Comparison of ENCODE assay signal across 1 cellular context in the genomic region with DNA sequence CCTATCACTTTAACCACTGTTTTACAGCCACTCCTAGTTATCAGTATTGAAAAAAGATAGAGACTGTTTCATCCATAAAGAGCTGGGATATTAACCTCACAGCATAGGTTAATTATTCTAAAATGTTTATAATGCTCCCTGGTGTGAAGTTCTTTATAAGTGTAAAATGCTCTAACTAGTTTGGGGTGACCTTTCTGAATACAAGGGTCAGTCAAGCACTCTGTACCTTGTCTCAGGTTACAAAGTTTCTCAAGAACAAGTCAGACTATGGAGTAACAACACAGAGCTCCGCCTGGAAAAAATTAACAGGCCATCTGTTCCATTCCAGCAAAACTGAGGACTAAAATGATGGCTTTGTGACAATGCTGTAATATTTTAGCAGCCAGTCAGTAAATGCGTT.
TF ChIP-seq lines count a peak whose summit lies in the region.

No MANE protein-coding gene starts in this region.

TF ChIP-seq in HEK293, 187 proteins besides CTCF, POLR2A, EP300 and RAD21 (continued from another document and continues in another):
- TF ChIP-seq, protein P1, sequence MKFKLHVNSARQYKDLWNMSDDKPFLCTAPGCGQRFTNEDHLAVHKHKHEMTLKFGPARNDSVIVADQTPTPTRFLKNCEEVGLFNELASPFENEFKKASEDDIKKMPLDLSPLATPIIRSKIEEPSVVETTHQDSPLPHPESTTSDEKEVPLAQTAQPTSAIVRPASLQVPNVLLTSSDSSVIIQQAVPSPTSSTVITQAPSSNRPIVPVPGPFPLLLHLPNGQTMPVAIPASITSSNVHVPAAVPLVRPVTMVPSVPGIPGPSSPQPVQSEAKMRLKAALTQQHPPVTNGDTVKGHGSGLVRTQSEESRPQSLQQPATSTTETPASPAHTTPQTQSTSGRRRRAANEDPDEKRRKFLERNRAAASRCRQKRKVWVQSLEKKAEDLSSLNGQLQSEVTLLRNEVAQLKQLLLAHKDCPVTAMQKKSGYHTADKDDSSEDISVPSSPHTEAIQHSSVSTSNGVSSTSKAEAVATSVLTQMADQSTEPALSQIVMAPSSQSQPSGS (tag by site-specific recombination; IDR thresholded peaks at IDR 0.05; ENCODE audit: low read depth): no peak
- no peak for TF ChIP-seq ZNF138 (tag by site-specific recombination; IDR thresholded peaks at IDR 0.05; ENCODE audit: borderline replicate concordance)
- no peak for TF ChIP-seq ZSCAN23 (tag by site-specific recombination; IDR thresholded peaks at IDR 0.05)
- no peak for TF ChIP-seq ZNF670 (tag by site-specific recombination; IDR thresholded peaks at IDR 0.05; ENCODE audit: low read depth)
- TF ChIP-seq SP3 (tag by site-specific recombination; IDR thresholded peaks at IDR 0.05): no peak
- no peak for TF ChIP-seq ZFP41 (tag by site-specific recombination; IDR thresholded peaks at IDR 0.05; ENCODE audit: borderline replicate concordance)
- TF ChIP-seq EGR2 (tag by site-specific recombination; IDR thresholded peaks at IDR 0.05; ENCODE audit: low read depth): no peak
- TF ChIP-seq ZNF292 (tag by site-specific recombination; IDR thresholded peaks at IDR 0.05; ENCODE audit: borderline replicate concordance, low read depth): no peak
- TF ChIP-seq, protein P2, sequence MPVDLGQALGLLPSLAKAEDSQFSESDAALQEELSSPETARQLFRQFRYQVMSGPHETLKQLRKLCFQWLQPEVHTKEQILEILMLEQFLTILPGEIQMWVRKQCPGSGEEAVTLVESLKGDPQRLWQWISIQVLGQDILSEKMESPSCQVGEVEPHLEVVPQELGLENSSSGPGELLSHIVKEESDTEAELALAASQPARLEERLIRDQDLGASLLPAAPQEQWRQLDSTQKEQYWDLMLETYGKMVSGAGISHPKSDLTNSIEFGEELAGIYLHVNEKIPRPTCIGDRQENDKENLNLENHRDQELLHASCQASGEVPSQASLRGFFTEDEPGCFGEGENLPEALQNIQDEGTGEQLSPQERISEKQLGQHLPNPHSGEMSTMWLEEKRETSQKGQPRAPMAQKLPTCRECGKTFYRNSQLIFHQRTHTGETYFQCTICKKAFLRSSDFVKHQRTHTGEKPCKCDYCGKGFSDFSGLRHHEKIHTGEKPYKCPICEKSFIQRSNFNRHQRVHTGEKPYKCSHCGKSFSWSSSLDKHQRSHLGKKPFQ (tag by site-specific recombination; IDR thresholded peaks at IDR 0.05): peak; percentile 92
- TF ChIP-seq ZNF37A (tag by site-specific recombination; IDR thresholded peaks at IDR 0.05): no peak
- TF ChIP-seq HOXD13 (CRISPR knock-in tag; IDR thresholded peaks at IDR 0.05; ENCODE audit: borderline replicate concordance): no peak
- TF ChIP-seq, protein P3, sequence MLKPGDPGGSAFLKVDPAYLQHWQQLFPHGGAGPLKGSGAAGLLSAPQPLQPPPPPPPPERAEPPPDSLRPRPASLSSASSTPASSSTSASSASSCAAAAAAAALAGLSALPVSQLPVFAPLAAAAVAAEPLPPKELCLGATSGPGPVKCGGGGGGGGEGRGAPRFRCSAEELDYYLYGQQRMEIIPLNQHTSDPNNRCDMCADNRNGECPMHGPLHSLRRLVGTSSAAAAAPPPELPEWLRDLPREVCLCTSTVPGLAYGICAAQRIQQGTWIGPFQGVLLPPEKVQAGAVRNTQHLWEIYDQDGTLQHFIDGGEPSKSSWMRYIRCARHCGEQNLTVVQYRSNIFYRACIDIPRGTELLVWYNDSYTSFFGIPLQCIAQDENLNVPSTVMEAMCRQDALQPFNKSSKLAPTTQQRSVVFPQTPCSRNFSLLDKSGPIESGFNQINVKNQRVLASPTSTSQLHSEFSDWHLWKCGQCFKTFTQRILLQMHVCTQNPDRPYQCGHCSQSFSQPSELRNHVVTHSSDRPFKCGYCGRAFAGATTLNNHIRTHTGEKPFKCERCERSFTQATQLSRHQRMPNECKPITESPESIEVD (tag by site-specific recombination; IDR thresholded peaks at IDR 0.05): peak; percentile 94
- TF ChIP-seq ZNF677 (tag by site-specific recombination; IDR thresholded peaks at IDR 0.05): no peak
- TF ChIP-seq, protein P4, sequence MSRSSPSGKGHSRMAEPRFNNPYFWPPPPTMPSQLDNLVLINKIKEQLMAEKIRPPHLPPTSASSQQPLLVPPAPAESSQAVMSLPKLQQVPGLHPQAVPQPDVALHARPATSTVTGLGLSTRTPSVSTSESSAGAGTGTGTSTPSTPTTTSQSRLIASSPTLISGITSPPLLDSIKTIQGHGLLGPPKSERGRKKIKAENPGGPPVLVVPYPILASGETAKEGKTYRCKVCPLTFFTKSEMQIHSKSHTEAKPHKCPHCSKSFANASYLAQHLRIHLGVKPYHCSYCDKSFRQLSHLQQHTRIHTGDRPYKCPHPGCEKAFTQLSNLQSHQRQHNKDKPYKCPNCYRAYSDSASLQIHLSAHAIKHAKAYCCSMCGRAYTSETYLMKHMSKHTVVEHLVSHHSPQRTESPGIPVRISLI (tag by site-specific recombination; IDR thresholded peaks at IDR 0.05): peak; percentile 62; the same call in 1 of the 2 replicates
- no peak for TF ChIP-seq ZNF132 (tag by site-specific recombination; IDR thresholded peaks at IDR 0.05; ENCODE audit: borderline replicate concordance)
- no peak for TF ChIP-seq ZNF792 (tag by site-specific recombination; IDR thresholded peaks at IDR 0.05)
- TF ChIP-seq, protein P5, sequence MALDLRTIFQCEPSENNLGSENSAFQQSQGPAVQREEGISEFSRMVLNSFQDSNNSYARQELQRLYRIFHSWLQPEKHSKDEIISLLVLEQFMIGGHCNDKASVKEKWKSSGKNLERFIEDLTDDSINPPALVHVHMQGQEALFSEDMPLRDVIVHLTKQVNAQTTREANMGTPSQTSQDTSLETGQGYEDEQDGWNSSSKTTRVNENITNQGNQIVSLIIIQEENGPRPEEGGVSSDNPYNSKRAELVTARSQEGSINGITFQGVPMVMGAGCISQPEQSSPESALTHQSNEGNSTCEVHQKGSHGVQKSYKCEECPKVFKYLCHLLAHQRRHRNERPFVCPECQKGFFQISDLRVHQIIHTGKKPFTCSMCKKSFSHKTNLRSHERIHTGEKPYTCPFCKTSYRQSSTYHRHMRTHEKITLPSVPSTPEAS (tag by site-specific recombination; IDR thresholded peaks at IDR 0.05): no peak
- TF ChIP-seq, protein P6, sequence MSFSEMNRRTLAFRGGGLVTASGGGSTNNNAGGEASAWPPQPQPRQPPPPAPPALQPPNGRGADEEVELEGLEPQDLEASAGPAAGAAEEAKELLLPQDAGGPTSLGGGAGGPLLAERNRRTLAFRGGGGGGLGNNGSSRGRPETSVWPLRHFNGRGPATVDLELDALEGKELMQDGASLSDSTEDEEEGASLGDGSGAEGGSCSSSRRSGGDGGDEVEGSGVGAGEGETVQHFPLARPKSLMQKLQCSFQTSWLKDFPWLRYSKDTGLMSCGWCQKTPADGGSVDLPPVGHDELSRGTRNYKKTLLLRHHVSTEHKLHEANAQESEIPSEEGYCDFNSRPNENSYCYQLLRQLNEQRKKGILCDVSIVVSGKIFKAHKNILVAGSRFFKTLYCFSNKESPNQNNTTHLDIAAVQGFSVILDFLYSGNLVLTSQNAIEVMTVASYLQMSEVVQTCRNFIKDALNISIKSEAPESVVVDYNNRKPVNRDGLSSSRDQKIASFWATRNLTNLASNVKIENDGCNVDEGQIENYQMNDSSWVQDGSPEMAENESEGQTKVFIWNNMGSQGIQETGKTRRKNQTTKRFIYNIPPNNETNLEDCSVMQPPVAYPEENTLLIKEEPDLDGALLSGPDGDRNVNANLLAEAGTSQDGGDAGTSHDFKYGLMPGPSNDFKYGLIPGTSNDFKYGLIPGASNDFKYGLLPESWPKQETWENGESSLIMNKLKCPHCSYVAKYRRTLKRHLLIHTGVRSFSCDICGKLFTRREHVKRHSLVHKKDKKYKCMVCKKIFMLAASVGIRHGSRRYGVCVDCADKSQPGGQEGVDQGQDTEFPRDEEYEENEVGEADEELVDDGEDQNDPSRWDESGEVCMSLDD (tag by site-specific recombination; IDR thresholded peaks at IDR 0.05): no peak
- TF ChIP-seq ZNF223 (tag by site-specific recombination; IDR thresholded peaks at IDR 0.05): no peak
- no peak for TF ChIP-seq ZNF157 (tag by site-specific recombination; IDR thresholded peaks at IDR 0.05)
- TF ChIP-seq, protein P7, sequence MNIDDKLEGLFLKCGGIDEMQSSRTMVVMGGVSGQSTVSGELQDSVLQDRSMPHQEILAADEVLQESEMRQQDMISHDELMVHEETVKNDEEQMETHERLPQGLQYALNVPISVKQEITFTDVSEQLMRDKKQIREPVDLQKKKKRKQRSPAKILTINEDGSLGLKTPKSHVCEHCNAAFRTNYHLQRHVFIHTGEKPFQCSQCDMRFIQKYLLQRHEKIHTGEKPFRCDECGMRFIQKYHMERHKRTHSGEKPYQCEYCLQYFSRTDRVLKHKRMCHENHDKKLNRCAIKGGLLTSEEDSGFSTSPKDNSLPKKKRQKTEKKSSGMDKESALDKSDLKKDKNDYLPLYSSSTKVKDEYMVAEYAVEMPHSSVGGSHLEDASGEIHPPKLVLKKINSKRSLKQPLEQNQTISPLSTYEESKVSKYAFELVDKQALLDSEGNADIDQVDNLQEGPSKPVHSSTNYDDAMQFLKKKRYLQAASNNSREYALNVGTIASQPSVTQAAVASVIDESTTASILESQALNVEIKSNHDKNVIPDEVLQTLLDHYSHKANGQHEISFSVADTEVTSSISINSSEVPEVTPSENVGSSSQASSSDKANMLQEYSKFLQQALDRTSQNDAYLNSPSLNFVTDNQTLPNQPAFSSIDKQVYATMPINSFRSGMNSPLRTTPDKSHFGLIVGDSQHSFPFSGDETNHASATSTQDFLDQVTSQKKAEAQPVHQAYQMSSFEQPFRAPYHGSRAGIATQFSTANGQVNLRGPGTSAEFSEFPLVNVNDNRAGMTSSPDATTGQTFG (tag by site-specific recombination; IDR thresholded peaks at IDR 0.05; ENCODE audit: borderline replicate concordance): no peak
- TF ChIP-seq SALL2 (tag by site-specific recombination; IDR thresholded peaks at IDR 0.05; ENCODE audit: borderline replicate concordance): no peak
- no peak for TF ChIP-seq ZNF658 (tag by site-specific recombination; IDR thresholded peaks at IDR 0.05)
- TF ChIP-seq, protein P8, sequence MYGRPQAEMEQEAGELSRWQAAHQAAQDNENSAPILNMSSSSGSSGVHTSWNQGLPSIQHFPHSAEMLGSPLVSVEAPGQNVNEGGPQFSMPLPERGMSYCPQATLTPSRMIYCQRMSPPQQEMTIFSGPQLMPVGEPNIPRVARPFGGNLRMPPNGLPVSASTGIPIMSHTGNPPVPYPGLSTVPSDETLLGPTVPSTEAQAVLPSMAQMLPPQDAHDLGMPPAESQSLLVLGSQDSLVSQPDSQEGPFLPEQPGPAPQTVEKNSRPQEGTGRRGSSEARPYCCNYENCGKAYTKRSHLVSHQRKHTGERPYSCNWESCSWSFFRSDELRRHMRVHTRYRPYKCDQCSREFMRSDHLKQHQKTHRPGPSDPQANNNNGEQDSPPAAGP (tag by site-specific recombination; IDR thresholded peaks at IDR 0.05): no peak
- TF ChIP-seq, protein P9, sequence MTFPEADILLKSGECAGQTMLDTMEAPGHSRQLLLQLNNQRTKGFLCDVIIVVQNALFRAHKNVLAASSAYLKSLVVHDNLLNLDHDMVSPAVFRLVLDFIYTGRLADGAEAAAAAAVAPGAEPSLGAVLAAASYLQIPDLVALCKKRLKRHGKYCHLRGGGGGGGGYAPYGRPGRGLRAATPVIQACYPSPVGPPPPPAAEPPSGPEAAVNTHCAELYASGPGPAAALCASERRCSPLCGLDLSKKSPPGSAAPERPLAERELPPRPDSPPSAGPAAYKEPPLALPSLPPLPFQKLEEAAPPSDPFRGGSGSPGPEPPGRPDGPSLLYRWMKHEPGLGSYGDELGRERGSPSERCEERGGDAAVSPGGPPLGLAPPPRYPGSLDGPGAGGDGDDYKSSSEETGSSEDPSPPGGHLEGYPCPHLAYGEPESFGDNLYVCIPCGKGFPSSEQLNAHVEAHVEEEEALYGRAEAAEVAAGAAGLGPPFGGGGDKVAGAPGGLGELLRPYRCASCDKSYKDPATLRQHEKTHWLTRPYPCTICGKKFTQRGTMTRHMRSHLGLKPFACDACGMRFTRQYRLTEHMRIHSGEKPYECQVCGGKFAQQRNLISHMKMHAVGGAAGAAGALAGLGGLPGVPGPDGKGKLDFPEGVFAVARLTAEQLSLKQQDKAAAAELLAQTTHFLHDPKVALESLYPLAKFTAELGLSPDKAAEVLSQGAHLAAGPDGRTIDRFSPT (tag by site-specific recombination; IDR thresholded peaks at IDR 0.05): peak; percentile 68
- TF ChIP-seq, protein P10, sequence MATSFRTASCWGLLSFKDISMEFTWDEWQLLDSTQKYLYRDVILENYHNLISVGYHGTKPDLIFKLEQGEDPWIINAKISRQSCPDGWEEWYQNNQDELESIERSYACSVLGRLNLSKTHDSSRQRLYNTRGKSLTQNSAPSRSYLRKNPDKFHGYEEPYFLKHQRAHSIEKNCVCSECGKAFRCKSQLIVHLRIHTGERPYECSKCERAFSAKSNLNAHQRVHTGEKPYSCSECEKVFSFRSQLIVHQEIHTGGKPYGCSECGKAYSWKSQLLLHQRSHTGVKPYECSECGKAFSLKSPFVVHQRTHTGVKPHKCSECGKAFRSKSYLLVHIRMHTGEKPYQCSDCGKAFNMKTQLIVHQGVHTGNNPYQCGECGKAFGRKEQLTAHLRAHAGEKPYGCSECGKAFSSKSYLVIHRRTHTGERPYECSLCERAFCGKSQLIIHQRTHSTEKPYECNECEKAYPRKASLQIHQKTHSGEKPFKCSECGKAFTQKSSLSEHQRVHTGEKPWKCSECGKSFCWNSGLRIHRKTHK (tag by site-specific recombination; IDR thresholded peaks at IDR 0.05): no peak
- TF ChIP-seq, protein P11, sequence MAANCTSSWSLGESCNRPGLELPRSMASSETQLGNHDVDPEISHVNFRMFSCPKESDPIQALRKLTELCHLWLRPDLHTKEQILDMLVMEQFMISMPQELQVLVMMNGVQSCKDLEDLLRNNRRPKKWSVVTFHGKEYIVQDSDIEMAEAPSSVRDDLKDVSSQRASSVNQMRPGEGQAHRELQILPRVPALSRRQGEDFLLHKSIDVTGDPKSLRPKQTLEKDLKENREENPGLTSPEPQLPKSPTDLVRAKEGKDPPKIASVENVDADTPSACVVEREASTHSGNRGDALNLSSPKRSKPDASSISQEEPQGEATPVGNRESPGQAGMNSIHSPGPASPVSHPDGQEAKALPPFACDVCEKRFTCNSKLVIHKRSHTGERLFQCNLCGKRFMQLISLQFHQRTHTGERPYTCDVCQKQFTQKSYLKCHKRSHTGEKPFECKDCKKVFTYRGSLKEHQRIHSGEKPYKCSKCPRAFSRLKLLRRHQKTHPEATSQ (tag by site-specific recombination; IDR thresholded peaks at IDR 0.05): no peak
- no peak for TF ChIP-seq ZFHX2 (tag by site-specific recombination; conservative IDR thresholded peaks at IDR 0.05)
- TF ChIP-seq, protein P12, sequence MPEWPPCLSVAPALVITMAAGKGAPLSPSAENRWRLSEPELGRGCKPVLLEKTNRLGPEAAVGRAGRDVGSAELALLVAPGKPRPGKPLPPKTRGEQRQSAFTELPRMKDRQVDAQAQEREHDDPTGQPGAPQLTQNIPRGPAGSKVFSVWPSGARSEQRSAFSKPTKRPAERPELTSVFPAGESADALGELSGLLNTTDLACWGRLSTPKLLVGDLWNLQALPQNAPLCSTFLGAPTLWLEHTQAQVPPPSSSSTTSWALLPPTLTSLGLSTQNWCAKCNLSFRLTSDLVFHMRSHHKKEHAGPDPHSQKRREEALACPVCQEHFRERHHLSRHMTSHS (tag by site-specific recombination; IDR thresholded peaks at IDR 0.05): peak; percentile 22; the same call in 1 of the 2 replicates
- TF ChIP-seq GLI4 (tag by site-specific recombination; IDR thresholded peaks at IDR 0.05): no peak
- TF ChIP-seq ZNF335 (tag by site-specific recombination; conservative IDR thresholded peaks at IDR 0.05): peak; percentile 34; the same call in 1 of the 2 replicates
- TF ChIP-seq ZNF707 (tag by site-specific recombination; IDR thresholded peaks at IDR 0.05): no peak
- no peak for TF ChIP-seq ZNF785 (tag by site-specific recombination; IDR thresholded peaks at IDR 0.05)
- peak; percentile 54 for TF ChIP-seq ZIC2 (tag by site-specific recombination; IDR thresholded peaks at IDR 0.05)
- no peak for TF ChIP-seq ZNF791 (tag by site-specific recombination; IDR thresholded peaks at IDR 0.05)
- no peak for TF ChIP-seq ZNF623 (tag by site-specific recombination; IDR thresholded peaks at IDR 0.05)
- peak; percentile 23; the same call in 1 of the 2 replicates for TF ChIP-seq KLF1 (tag by site-specific recombination; IDR thresholded peaks at IDR 0.05)
